In the genomic region with DNA sequence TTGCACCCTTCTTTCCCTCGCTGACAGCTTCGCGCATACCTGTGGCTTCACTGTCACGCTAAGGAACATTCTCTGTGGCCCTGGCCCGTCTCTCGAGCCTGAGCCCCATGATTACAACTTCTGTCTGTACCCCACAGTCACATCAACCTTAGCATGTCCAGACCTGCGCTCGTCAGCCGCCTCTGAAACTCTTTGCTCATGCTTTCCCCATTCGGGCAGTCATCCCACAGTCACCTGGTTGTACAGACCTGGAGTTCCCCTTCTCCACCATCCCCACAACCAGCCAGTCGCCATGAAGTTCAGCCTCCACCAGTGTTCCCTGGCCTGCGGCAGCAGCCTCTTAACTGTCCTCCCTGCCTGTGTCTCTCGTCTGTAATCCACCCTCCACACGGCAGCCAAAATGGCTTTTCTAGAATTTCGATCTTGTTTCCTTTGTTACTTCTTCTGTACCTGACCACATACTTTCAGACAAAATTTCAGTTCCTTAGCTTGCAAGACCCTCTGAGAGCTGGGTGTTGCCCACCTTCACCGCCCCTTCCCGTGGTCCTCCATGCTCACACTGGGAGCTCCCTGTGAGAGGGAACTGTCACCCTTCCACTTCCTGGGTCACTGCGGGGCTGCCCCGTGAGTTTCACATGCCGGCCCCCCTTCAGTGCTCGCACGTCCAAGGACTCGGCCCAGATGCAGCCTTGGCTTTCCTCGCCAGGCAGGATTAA, we compare ENCODE assay signal across 24 cellular contexts.
DNase-seq lines count a peak whose midpoint lies in the region; ATAC-seq and TF ChIP-seq lines count a peak whose summit lies in the region.
"Had no signal": no experiment of that assay in that cellular context is flagged by ENCODE, and none has a peak within 500 bp of the region (broad histone marks: within the 10 kb centered on the region; RNA-seq: fewer than 3 reads in every experiment).

No MANE protein-coding gene starts in this region.

- no peak overlapping the region for H3K4me2 ChIP-seq in IMR-90 (ENCODE audit: low read depth, low read length)
- H3K4me2 ChIP-seq: hepatocyte had no signal

- H3K36me3 ChIP-seq in IMR-90 (ENCODE audit: control insufficient read depth, insufficient read depth, low read length) (no peaks in the 10 kb centered on the region), thymus (ENCODE audit: control insufficient read depth, insufficient read depth) (peaks cover 73% of the 10 kb centered on the region)

- H2AK5ac ChIP-seq in IMR-90 (ENCODE audit: low read depth, low read length): no peak overlapping the region

- H3K9me3 ChIP-seq in IMR-90 (ENCODE audit: control insufficient read depth, insufficient read depth, low read length) (no peaks in the 10 kb centered on the region; the same call in 1 of the 2 replicates), thymus (ENCODE audit: control insufficient read depth) (no peaks in the 10 kb centered on the region)
- H3K9me3 ChIP-seq: upper lobe of left lung had no signal

- peak overlapping the region; percentile 24 for H2AK9ac ChIP-seq in IMR-90 (replicated peaks; ENCODE audit: low read depth, low read length, poor library complexity)

- H3K27ac ChIP-seq in IMR-90 (ENCODE audit: insufficient read depth, low read length): no peak overlapping the region
- H3K27ac ChIP-seq in thymus (ENCODE audit: low read depth): peak overlapping the region; percentile 37
- H3K27ac ChIP-seq: hepatocyte, upper lobe of left lung had no signal

- H2BK15ac ChIP-seq in IMR-90 (ENCODE audit: low read depth, low read length): no peak overlapping the region

- no peak overlapping the region for H3K4me3 Mint-ChIP-seq in activated naive CD8-positive, alpha-beta T cell treated with anti-CD3 and anti-CD28 coated beads, Interleukin-2, amount 50 U/mL, for 24 hours
- no peak overlapping the region for H3K4me3 Mint-ChIP-seq in activated naive CD8-positive, alpha-beta T cell treated with anti-CD3 and anti-CD28 coated beads for 36 hours
- H3K4me3 Mint-ChIP-seq: activated CD8-positive, alpha-beta T cell treated with anti-CD3 and anti-CD28 coated beads for 36 hours; activated T-helper 1 cell treated with anti-CD3 and anti-CD28 coated beads, Interleukin-12 subunit alpha, Interleukin-12 subunit beta, Interleukin-2, Interleukin-4 antibody, amounts not matched to agents 30 ng/mL and 10 ng/mL and 1 ng/mL, durations not matched to agents 14 hours and 24 hours and 36 hours; CD14-positive monocyte; nephron progenitor cell; WTC11 had no signal

- TF ChIP-seq RAD21 in IMR-90 (IDR thresholded peaks at IDR 0.05; ENCODE audit: low read length): no peak

- ATAC-seq in activated naive CD8-positive, alpha-beta T cell treated with anti-CD3 and anti-CD28 coated beads, Interleukin-2, amount 50 U/mL, for 24 hours: peak; percentile 15
- ATAC-seq in GM21717 (IDR thresholded peaks at IDR 0.05; ENCODE audit: unreplicated experiment): peak; percentile 27
- no peak for ATAC-seq in IMR-90 (ENCODE audit: low read depth)
- ATAC-seq: activated CD8-positive, alpha-beta T cell treated with anti-CD3 and anti-CD28 coated beads for 36 hours; stimulated activated naive CD8-positive, alpha-beta T cell treated with anti-CD3 and anti-CD28 coated beads, Interleukin-15, Interleukin-2, amounts not matched to agents 100 U/mL and 50 U/mL, for 24 hours; WTC11 had no signal

- H4K5ac ChIP-seq in IMR-90 (ENCODE audit: low read depth, low read length): no peak overlapping the region

- H3K27ac Mint-ChIP-seq in activated naive CD8-positive, alpha-beta T cell treated with anti-CD3 and anti-CD28 coated beads, Interleukin-2, amount 50 U/mL, for 24 hours: no peak overlapping the region
- H3K27ac Mint-ChIP-seq in activated naive CD8-positive, alpha-beta T cell treated with anti-CD3 and anti-CD28 coated beads for 36 hours: no peak overlapping the region
- H3K27ac Mint-ChIP-seq: activated CD8-positive, alpha-beta T cell treated with anti-CD3 and anti-CD28 coated beads for 36 hours; activated T-helper 1 cell treated with anti-CD3 and anti-CD28 coated beads, Interleukin-12 subunit alpha, Interleukin-12 subunit beta, Interleukin-2, Interleukin-4 antibody, amounts not matched to agents 30 ng/mL and 10 ng/mL and 1 ng/mL, durations not matched to agents 14 hours and 24 hours and 36 hours; nephron progenitor cell; WTC11 had no signal

- no peaks in the 10 kb centered on the region for H3K9me3 Mint-ChIP-seq in activated naive CD8-positive, alpha-beta T cell treated with anti-CD3 and anti-CD28 coated beads, Interleukin-2, amount 50 U/mL, for 24 hours
- no peaks in the 10 kb centered on the region for H3K9me3 Mint-ChIP-seq in activated naive CD8-positive, alpha-beta T cell treated with anti-CD3 and anti-CD28 coated beads for 36 hours
- H3K9me3 Mint-ChIP-seq: activated CD8-positive, alpha-beta T cell treated with anti-CD3 and anti-CD28 coated beads for 36 hours; activated T-helper 1 cell treated with anti-CD3 and anti-CD28 coated beads, Interleukin-12 subunit alpha, Interleukin-12 subunit beta, Interleukin-2, Interleukin-4 antibody, amounts not matched to agents 30 ng/mL and 10 ng/mL and 1 ng/mL, durations not matched to agents 14 hours and 24 hours and 36 hours; CD14-positive monocyte; nephron progenitor cell; WTC11 had no signal

- no peaks in the 10 kb centered on the region; the same call in 1 of the 2 replicates for H3K9me1 ChIP-seq in IMR-90 (ENCODE audit: insufficient read depth, low read length)

- no peak overlapping the region for H2AFZ ChIP-seq in IMR-90 (replicated peaks; ENCODE audit: low read length, poor library complexity)
- H2AFZ ChIP-seq: hepatocyte had no signal

- no peak overlapping the region for H2BK20ac ChIP-seq in IMR-90 (ENCODE audit: low read depth, low read length)

- no peak overlapping the region for H4K8ac ChIP-seq in IMR-90 (ENCODE audit: low read depth in 2 of 2, low read length in 2 of 2)

- H4K20me1 ChIP-seq in IMR-90 (ENCODE audit: insufficient read depth, low read length): no peaks in the 10 kb centered on the region

- dilution Hi-C loops in IMR-90 (cut with HindIII; ENCODE audit: low sequenced_read_pairs, unreplicated experiment): no loop called here

- no peak overlapping the region for H2BK5ac ChIP-seq in IMR-90 (ENCODE audit: low read depth, low read length, poor library complexity, severe bottlenecking)

- H3K4ac ChIP-seq in IMR-90 (ENCODE audit: low read depth, low read length): no peak overlapping the region

- intact Hi-C loops in IMR-90 (cut with micrococcal nuclease): no loop called here

- DNase-seq in activated naive CD8-positive, alpha-beta T cell treated with anti-CD3 and anti-CD28 coated beads, Interleukin-2, amount 50 U/mL, for 24 hours: no peak
- DNase-seq in activated naive CD8-positive, alpha-beta T cell treated with anti-CD3 and anti-CD28 coated beads for 36 hours: no peak
- DNase-seq in IMR-90 (no peak), C1 segment of cervical spinal cord (lab: John Stamatoyannopoulos, UW) (no peak), NCI-H146 treated with DMSO at 0.1 percent for 48 hours (lab: John Stamatoyannopoulos, UW; ENCODE audit: unreplicated experiment) (no peak)
- DNase-seq in effector CD8-positive, alpha-beta T cell (lab: John Stamatoyannopoulos, UW): no peak
- DNase-seq: 8988T; activated CD8-positive, alpha-beta T cell treated with anti-CD3 and anti-CD28 coated beads for 36 hours; caudate nucleus; DMS53; effector CD4-positive, alpha-beta T cell; mesendoderm; NCI-H1092 treated with DMSO at 0.1 percent for 48 hours; NCI-H82; nephron progenitor cell; stimulated activated naive CD8-positive, alpha-beta T cell treated with anti-CD3 and anti-CD28 coated beads, Interleukin-15, Interleukin-2, amounts not matched to agents 100 U/mL and 50 U/mL, for 24 hours; T-helper 1 cell had no signal

- H3K23ac ChIP-seq in IMR-90 (ENCODE audit: low read depth, low read length): no peak overlapping the region

- BruUV-seq in IMR-90 (replicated peaks; lab: Mats Ljungman, UMichigan): no TSS peak

- peaks cover 24% of the 10 kb centered on the region for H3K4me1 Mint-ChIP-seq in activated naive CD8-positive, alpha-beta T cell treated with anti-CD3 and anti-CD28 coated beads, Interleukin-2, amount 50 U/mL, for 24 hours
- H3K4me1 Mint-ChIP-seq in activated naive CD8-positive, alpha-beta T cell treated with anti-CD3 and anti-CD28 coated beads for 36 hours: peaks cover 36% of the 10 kb centered on the region

- POLR2A ChIA-PET in IMR-90 (lab: Charles Lee; ENCODE audit: unreplicated experiment): no interaction called here

- H3K56ac ChIP-seq in IMR-90 (ENCODE audit: extremely low read depth, insufficient read depth, low read length): no peak overlapping the region

- no peak overlapping the region for H4K91ac ChIP-seq in IMR-90 (ENCODE audit: insufficient read depth, low read depth, low read length)

- no peak overlapping the region for H2BK120ac ChIP-seq in IMR-90 (ENCODE audit: low read depth, low read length)

- H3K27me3 Mint-ChIP-seq in activated naive CD8-positive, alpha-beta T cell treated with anti-CD3 and anti-CD28 coated beads, Interleukin-2, amount 50 U/mL, for 24 hours: no peaks in the 10 kb centered on the region
- no peaks in the 10 kb centered on the region for H3K27me3 Mint-ChIP-seq in activated naive CD8-positive, alpha-beta T cell treated with anti-CD3 and anti-CD28 coated beads for 36 hours
- H3K27me3 Mint-ChIP-seq: activated CD8-positive, alpha-beta T cell treated with anti-CD3 and anti-CD28 coated beads for 36 hours had no signal

- CTCF ChIA-PET in IMR-90 (lab: Yijun Ruan, JAX): no interaction called here

- in situ Hi-C loops in IMR-90 (cut with MboI; ENCODE audit: low sequenced_read_pairs): no loop called here

- WGBS in IMR-90 (ENCODE audit: extremely low coverage in 2 of 2, insufficient read length in 1 of 2), 2 experiments: 93% methylated on average over 12 of the region's 24 CpGs; no CpG with 5 or more reads in 1 of the 2 experiments
- WGBS in thymus: 94% methylated on average over 24 of the region's 24 CpGs

- TF ChIP-seq CTCF in IMR-90 (conservative IDR thresholded peaks at IDR 0.05; ENCODE audit: low read depth, low read length): no peak

- peaks cover 35% of the 10 kb centered on the region for H3K36me3 Mint-ChIP-seq in activated naive CD8-positive, alpha-beta T cell treated with anti-CD3 and anti-CD28 coated beads, Interleukin-2, amount 50 U/mL, for 24 hours (ENCODE audit: low read depth)
- H3K36me3 Mint-ChIP-seq in activated naive CD8-positive, alpha-beta T cell treated with anti-CD3 and anti-CD28 coated beads for 36 hours: peaks cover 33% of the 10 kb centered on the region
- H3K36me3 Mint-ChIP-seq: WTC11 had no signal

- TF ChIP-seq POLR2A in IMR-90 (IDR thresholded peaks at IDR 0.05; ENCODE audit: low read depth, low read length): no peak

- no peak overlapping the region for H3K18ac ChIP-seq in IMR-90 (ENCODE audit: low read depth, low read length)

- H3K27me3 ChIP-seq in IMR-90 (ENCODE audit: control insufficient read depth, insufficient read depth, low read length) (no peaks in the 10 kb centered on the region), thymus (ENCODE audit: control insufficient read depth, insufficient read depth) (no peaks in the 10 kb centered on the region)
- H3K27me3 ChIP-seq: hepatocyte, upper lobe of left lung had no signal

- no peak overlapping the region for H3K9ac ChIP-seq in IMR-90 (ENCODE audit: low read depth, low read length)

- peaks cover 5% of the 10 kb centered on the region for H3K4me1 ChIP-seq in IMR-90 (ENCODE audit: control insufficient read depth, insufficient read depth, low read length)
- peaks cover 18% of the 10 kb centered on the region for H3K4me1 ChIP-seq in thymus (ENCODE audit: control insufficient read depth, insufficient read depth, low read length)

- H3K4me3 ChIP-seq in IMR-90 (ENCODE audit: insufficient read depth, low read depth, low read length) (no peak overlapping the region), thymus (ENCODE audit: low read length) (no peak overlapping the region)
- H3K4me3 ChIP-seq: hepatocyte, upper lobe of left lung had no signal

- H3K14ac ChIP-seq in IMR-90 (replicated peaks; ENCODE audit: low read depth, low read length): no peak overlapping the region

- H3K79me1 ChIP-seq in IMR-90 (ENCODE audit: low read depth in 1 of 2, low read length in 2 of 2): no peaks in the 10 kb centered on the region
